Comparison of ENCODE assay signal across 1 cellular context in genomic region chr11:123158609-123159008, GRCh38.
TF ChIP-seq lines count a peak whose summit lies in the region.

No MANE protein-coding gene starts in this region.

TF ChIP-seq in SK-N-SH treated with all-trans-retinoic acid at 6 μM for 48 hours, 23 proteins besides CTCF, POLR2A, EP300 and RAD21:
- TF ChIP-seq TSHZ2 (CRISPR knock-in tag; IDR thresholded peaks at IDR 0.05), result no peak
- no peak for TF ChIP-seq ZNF8 (CRISPR knock-in tag; IDR thresholded peaks at IDR 0.05)
- TF ChIP-seq RARB (CRISPR knock-in tag; IDR thresholded peaks at IDR 0.05), result no peak
- TF ChIP-seq ZNF70 (CRISPR knock-in tag; IDR thresholded peaks at IDR 0.05), result no peak
- TF ChIP-seq ZFP30 (CRISPR knock-in tag; IDR thresholded peaks at IDR 0.05), result no peak
- TF ChIP-seq PPARA (CRISPR knock-in tag; IDR thresholded peaks at IDR 0.05; ENCODE audit: borderline replicate concordance), result no peak
- no peak for TF ChIP-seq CREB5 (CRISPR knock-in tag; IDR thresholded peaks at IDR 0.05; ENCODE audit: low read depth)
- no peak for TF ChIP-seq ARNTL (CRISPR knock-in tag; IDR thresholded peaks at IDR 0.05; ENCODE audit: borderline replicate concordance, low read depth)
- TF ChIP-seq CSDC2 (CRISPR knock-in tag; IDR thresholded peaks at IDR 0.05), result no peak
